23 cellular contexts compared by ENCODE assay signal in the genomic region with DNA sequence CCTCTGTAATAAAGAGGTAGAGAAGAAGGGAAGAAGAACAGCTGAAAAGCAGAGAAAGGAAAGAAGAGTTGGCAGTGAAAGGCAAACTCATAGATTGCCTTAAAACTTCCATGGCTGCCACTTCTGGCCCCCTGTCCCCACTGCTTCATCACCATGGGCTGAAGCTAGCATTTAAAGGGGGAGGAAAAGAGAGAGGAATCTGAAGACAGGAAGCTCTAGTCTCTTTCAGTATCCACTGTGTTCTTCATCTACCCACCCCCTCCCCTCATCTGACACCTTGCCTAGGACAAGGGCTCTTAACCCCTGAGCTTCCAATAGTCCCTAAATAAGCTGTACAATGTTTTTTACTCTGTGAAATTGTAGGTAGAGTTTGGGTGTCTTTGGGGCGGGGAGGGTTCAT.
A peak's percentile ranks its signal among the peaks of the same experiment; 100 is the strongest.
DNase-seq lines count a peak whose midpoint lies in the region; ATAC-seq, FAIRE-seq and TF ChIP-seq lines count a peak whose summit lies in the region.
"Had no signal": no experiment of that assay in that cellular context is flagged by ENCODE, and none has a peak within 500 bp of the region (broad histone marks: within the 10 kb centered on the region; RNA-seq: fewer than 3 reads in every experiment).

No MANE protein-coding gene starts in this region.

- no peaks in the 10 kb centered on the region for H3K9me2 ChIP-seq in GM23248 (ENCODE audit: insufficient read depth)
- H3K9me2 ChIP-seq: SK-N-SH had no signal

- H3K9ac ChIP-seq in GM23248, result no peak overlapping the region
- H3K9ac ChIP-seq: SK-N-SH had no signal

- POLR2A ChIA-PET in A549 (lab: Yijun Ruan, JAX), result no interaction called here

- H3K9me3 ChIP-seq in A549 (no peaks in the 10 kb centered on the region), GM23248 (ENCODE audit: low read depth) (no peaks in the 10 kb centered on the region)
- H3K9me3 ChIP-seq: SK-N-SH had no signal

- no peak for TF ChIP-seq RAD21 in A549 (conservative IDR thresholded peaks at IDR 0.05 in 1 of 2, IDR thresholded peaks at IDR 0.05 in 1 of 2)

- H3K36me3 Mint-ChIP-seq in nephron progenitor cell (ENCODE audit: low read depth), result peaks cover under 1% of the 10 kb centered on the region
- no peaks in the 10 kb centered on the region for H3K36me3 Mint-ChIP-seq in stimulated activated effector memory CD8-positive, alpha-beta T cell treated with anti-CD3 and anti-CD28 coated beads, Interleukin-12 subunit alpha, Interleukin-12 subunit beta, amount 100 ng/mL, for 72 hours

- H3K4me3 ChIP-seq in A549 (no peak overlapping the region), dorsolateral prefrontal cortex (no peak overlapping the region), GM23248 (no peak overlapping the region)
- H3K4me3 ChIP-seq: K562 had no signal

- intact Hi-C loops in dorsolateral prefrontal cortex (cut with DNase I), result no loop called here

- H3K27me3 Mint-ChIP-seq in nephron progenitor cell (ENCODE audit: low read depth, poor library complexity), result no peaks in the 10 kb centered on the region
- H3K27me3 Mint-ChIP-seq: B cell had no signal

- H3K27me3 ChIP-seq in dorsolateral prefrontal cortex (no peaks in the 10 kb centered on the region), GM23248 (replicated peaks; ENCODE audit: insufficient read depth) (no peaks in the 10 kb centered on the region)

- no peak overlapping the region for H2AFZ ChIP-seq in GM23248

- no peak for TF ChIP-seq POLR2A in A549 (IDR thresholded peaks at IDR 0.05; ENCODE audit: low read length)
- no peak for TF ChIP-seq POLR2A in H54 (IDR thresholded peaks at IDR 0.05; ENCODE audit: low read depth, low read length)

- H3K27ac ChIP-seq in A549, result peak overlapping the region in 1 of 2 experiments; percentile 60; a peak in 3 of 6 replicates
- H3K27ac ChIP-seq in dorsolateral prefrontal cortex, result peak overlapping the region in 31 of 59 donors; percentile 0 to 72 (median 26)
- no peak overlapping the region for H3K27ac ChIP-seq in GM23248

- H3K4me2 ChIP-seq in A549 (peak overlapping the region; percentile 54; the same call in 1 of the 3 replicates), GM23248 (ENCODE audit: unreplicated experiment) (no peak overlapping the region)
- H3K4me2 ChIP-seq: SK-N-SH had no signal

- H3K27ac Mint-ChIP-seq in nephron progenitor cell, result peak overlapping the region; percentile 98
- no peak overlapping the region for H3K27ac Mint-ChIP-seq in stimulated activated effector memory CD8-positive, alpha-beta T cell treated with anti-CD3 and anti-CD28 coated beads, Interleukin-12 subunit alpha, Interleukin-12 subunit beta, amount 100 ng/mL, for 72 hours
- H3K27ac Mint-ChIP-seq: B cell had no signal

- peaks cover 86% of the 10 kb centered on the region for H3K79me2 ChIP-seq in GM23248 (ENCODE audit: insufficient read depth)

- TF ChIP-seq EP300 in A549 (IDR thresholded peaks at IDR 0.05), result no peak

- H3K4me1 ChIP-seq in A549 (peaks cover 59% of the 10 kb centered on the region), GM23248 (ENCODE audit: insufficient read depth) (0 out of 2 replicates have a peak, but pooled peaks cover 8% of the 10 kb centered on the region)

- no peak for ATAC-seq in A549
- ATAC-seq in stimulated activated effector memory CD8-positive, alpha-beta T cell treated with anti-CD3 and anti-CD28 coated beads, Interleukin-12 subunit alpha, Interleukin-12 subunit beta, amount 100 ng/mL, for 72 hours, result no peak
- ATAC-seq: K562, Panc1 had no signal

- no peaks in the 10 kb centered on the region for H3K36me3 ChIP-seq in GM23248 (ENCODE audit: low read depth)

- TF ChIP-seq CTCF in A549 (IDR thresholded peaks at IDR 0.05) (no peak), dorsolateral prefrontal cortex (IDR thresholded peaks at IDR 0.05 in 54 of 56, conservative IDR thresholded peaks at IDR 0.05 in 2 of 56; ENCODE audit: low read depth in 1 of 56, partially characterized antibody in 56 of 56) (no peak), nephron progenitor cell (IDR thresholded peaks at IDR 0.05) (no peak)

- no peaks in the 10 kb centered on the region for H3F3A ChIP-seq in GM23248 (ENCODE audit: insufficient read depth)

- FAIRE-seq in A549 (lab: Jason Lieb, UNC) (no peak), H54 (lab: Jason Lieb, UNC) (peak; percentile 61)
- FAIRE-seq: A204.1, G401.6, GM12892, K562 had no signal

- CTCF ChIA-PET in A549 (lab: Yijun Ruan, JAX), result interaction anchor here (0.6 kb wide), 1 partner anchor 246 kb away, joined by 3 read pairs; no protein-coding TSS in a partner anchor

- no peaks in the 10 kb centered on the region for H4K20me1 ChIP-seq in GM23248 (ENCODE audit: insufficient read depth)

- no peak for DNase-seq in A549 (ENCODE audit: low read depth in 1 of 2, low spot score in 1 of 2)
- DNase-seq in H54 (ENCODE audit: insufficient read length, low spot score), result no peak
- DNase-seq in dorsolateral prefrontal cortex, result no peak
- no peak for DNase-seq in nephron progenitor cell
- no peak for DNase-seq in GM23248
- no peak for DNase-seq in activated naive CD4-positive, alpha-beta T cell treated with Interleukin-2 at 50 U/mL for 16 hours
- DNase-seq in NCI-H446 treated with DMSO at 0.1 percent for 48 hours (lab: John Stamatoyannopoulos, UW), result no peak
- no peak for DNase-seq in stimulated activated effector memory CD8-positive, alpha-beta T cell treated with anti-CD3 and anti-CD28 coated beads, Interleukin-12 subunit alpha, Interleukin-12 subunit beta, amount 100 ng/mL, for 72 hours (ENCODE audit: low spot score in 2 of 2)
- DNase-seq: MM.1S, NCI-H1092, NCI-H1436, NCI-H2029, NCI-H226, NCI-H524, NCI-H82, SIG-M5, SK-N-SH had no signal

- peaks cover 21% of the 10 kb centered on the region for H3K4me1 Mint-ChIP-seq in nephron progenitor cell
- no peaks in the 10 kb centered on the region for H3K4me1 Mint-ChIP-seq in stimulated activated effector memory CD8-positive, alpha-beta T cell treated with anti-CD3 and anti-CD28 coated beads, Interleukin-12 subunit alpha, Interleukin-12 subunit beta, amount 100 ng/mL, for 72 hours

- in situ Hi-C loops in GM23248 (cut with MboI), result no loop called here

- no peak overlapping the region for H3K4me3 Mint-ChIP-seq in nephron progenitor cell
- no peak overlapping the region for H3K4me3 Mint-ChIP-seq in stimulated activated effector memory CD8-positive, alpha-beta T cell treated with anti-CD3 and anti-CD28 coated beads, Interleukin-12 subunit alpha, Interleukin-12 subunit beta, amount 100 ng/mL, for 72 hours
- H3K4me3 Mint-ChIP-seq: B cell had no signal

- no peaks in the 10 kb centered on the region for H3K9me3 Mint-ChIP-seq in nephron progenitor cell
- no peaks in the 10 kb centered on the region for H3K9me3 Mint-ChIP-seq in stimulated activated effector memory CD8-positive, alpha-beta T cell treated with anti-CD3 and anti-CD28 coated beads, Interleukin-12 subunit alpha, Interleukin-12 subunit beta, amount 100 ng/mL, for 72 hours

- WGBS in A549 (ENCODE audit: missing lambda C conversion rate), result 91% methylated on average over 1 of the region's 1 CpG
- 94 to 100% methylated on average over 1 of the region's 1 CpG for WGBS in GM23248 (ENCODE audit: low coverage in 1 of 2, low lambda C conversion rate in 2 of 2, missing lambda C conversion rate in 2 of 2), 2 experiments

TF ChIP-seq in A549, 52 proteins besides CTCF, POLR2A, EP300 and RAD21:
- no peak for TF ChIP-seq RFX5 (IDR thresholded peaks at IDR 0.05)
- TF ChIP-seq CBX2 (IDR thresholded peaks at IDR 0.05; ENCODE audit: borderline replicate concordance, low read depth), result no peak
- TF ChIP-seq FOSB (CRISPR knock-in tag; IDR thresholded peaks at IDR 0.05), result no peak
- TF ChIP-seq HOXB13 (CRISPR knock-in tag; IDR thresholded peaks at IDR 0.05; ENCODE audit: low read depth), result no peak
- no peak for TF ChIP-seq BHLHE40 (IDR thresholded peaks at IDR 0.05; ENCODE audit: low read depth, low read length)
- TF ChIP-seq MAZ (IDR thresholded peaks at IDR 0.05; ENCODE audit: borderline replicate concordance, low read depth, low read length), result no peak
- no peak for TF ChIP-seq KDM5A (IDR thresholded peaks at IDR 0.05)
- TF ChIP-seq NPAS2 (CRISPR knock-in tag; IDR thresholded peaks at IDR 0.05; ENCODE audit: borderline replicate concordance), result no peak
- TF ChIP-seq TP53 (CRISPR knock-in tag; IDR thresholded peaks at IDR 0.05), result no peak
- TF ChIP-seq HOXB5 (CRISPR knock-in tag; IDR thresholded peaks at IDR 0.05), result no peak
- TF ChIP-seq, protein P1, sequence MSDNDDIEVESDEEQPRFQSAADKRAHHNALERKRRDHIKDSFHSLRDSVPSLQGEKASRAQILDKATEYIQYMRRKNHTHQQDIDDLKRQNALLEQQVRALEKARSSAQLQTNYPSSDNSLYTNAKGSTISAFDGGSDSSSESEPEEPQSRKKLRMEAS (IDR thresholded peaks at IDR 0.05), result no peak
- no peak for TF ChIP-seq CHD2 (IDR thresholded peaks at IDR 0.05; ENCODE audit: low read length, partially characterized antibody)
- TF ChIP-seq MYC (IDR thresholded peaks at IDR 0.05; ENCODE audit: borderline replicate concordance, low read length), result no peak
